Comparison of ENCODE assay signal across 1 cellular context in the genomic region with DNA sequence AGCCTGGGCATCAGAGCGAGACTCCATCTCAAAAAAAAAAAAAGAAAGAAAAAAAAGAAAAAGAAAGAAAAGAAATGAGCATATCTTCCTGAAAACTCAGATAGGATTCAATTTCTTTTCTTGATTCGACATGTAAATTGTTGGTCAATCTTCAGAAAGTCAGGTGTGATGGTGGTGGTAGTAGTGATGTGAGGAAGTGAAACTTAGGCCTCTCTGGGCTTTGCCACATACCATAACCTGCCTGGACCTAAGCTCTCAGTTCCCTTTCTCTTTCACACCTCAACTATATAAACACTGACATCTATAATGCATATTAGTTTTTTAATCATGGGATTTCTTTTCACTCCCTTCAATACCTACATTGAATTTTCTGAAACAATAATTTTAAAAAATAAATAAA.
A peak's percentile ranks its signal among the peaks of the same experiment; 100 is the strongest.
TF ChIP-seq lines count a peak whose summit lies in the region.

No MANE protein-coding gene starts in this region.

TF ChIP-seq in GM12878, 131 proteins besides CTCF, POLR2A, EP300 and RAD21 (continued from another document):
- TF ChIP-seq, protein P1, sequence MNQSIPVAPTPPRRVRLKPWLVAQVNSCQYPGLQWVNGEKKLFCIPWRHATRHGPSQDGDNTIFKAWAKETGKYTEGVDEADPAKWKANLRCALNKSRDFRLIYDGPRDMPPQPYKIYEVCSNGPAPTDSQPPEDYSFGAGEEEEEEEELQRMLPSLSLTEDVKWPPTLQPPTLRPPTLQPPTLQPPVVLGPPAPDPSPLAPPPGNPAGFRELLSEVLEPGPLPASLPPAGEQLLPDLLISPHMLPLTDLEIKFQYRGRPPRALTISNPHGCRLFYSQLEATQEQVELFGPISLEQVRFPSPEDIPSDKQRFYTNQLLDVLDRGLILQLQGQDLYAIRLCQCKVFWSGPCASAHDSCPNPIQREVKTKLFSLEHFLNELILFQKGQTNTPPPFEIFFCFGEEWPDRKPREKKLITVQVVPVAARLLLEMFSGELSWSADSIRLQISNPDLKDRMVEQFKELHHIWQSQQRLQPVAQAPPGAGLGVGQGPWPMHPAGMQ (IDR thresholded peaks at IDR 0.05; ENCODE audit: borderline replicate concordance): no peak
- TF ChIP-seq DPF2 (IDR thresholded peaks at IDR 0.05) (peak; percentile 100), NR2C1 (IDR thresholded peaks at IDR 0.05) (no peak), BHLHE40 (IDR thresholded peaks at IDR 0.05; ENCODE audit: borderline replicate concordance in 1 of 2, low read depth in 2 of 2, low read length in 1 of 2) (peak; percentile 87), STAT3 (IDR thresholded peaks at IDR 0.05; ENCODE audit: low read depth, low read length) (peak; percentile 92; the same call in 1 of the 2 replicates), HDAC2 (IDR thresholded peaks at IDR 0.05) (no peak), MLLT1 (IDR thresholded peaks at IDR 0.05) (peak; percentile 59), ESRRA (IDR thresholded peaks at IDR 0.05; ENCODE audit: low read length) (no peak), RCOR1 (conservative IDR thresholded peaks at IDR 0.05; ENCODE audit: low read depth, low read length) (peak; percentile 86; the same call in 1 of the 2 replicates), IKZF2 (IDR thresholded peaks at IDR 0.05) (peak; percentile 94 to 95), BMI1 (IDR thresholded peaks at IDR 0.05; ENCODE audit: borderline replicate concordance) (peak; percentile 94), ZSCAN29 (IDR thresholded peaks at IDR 0.05) (no peak), EED (IDR thresholded peaks at IDR 0.05; ENCODE audit: low read depth) (peak; percentile 62; the same call in 1 of the 2 replicates), NR2C2 (IDR thresholded peaks at IDR 0.05; ENCODE audit: borderline replicate concordance, control insufficient read depth, insufficient read length, low read depth) (no peak), ZNF24 (IDR thresholded peaks at IDR 0.05) (peak; percentile 48; the same call in 1 of the 2 replicates), GATAD2B (conservative IDR thresholded peaks at IDR 0.05; ENCODE audit: low read depth) (0 out of 2 replicates have a peak, but pooled peaks have one; percentile 47), CHD2 (IDR thresholded peaks at IDR 0.05; ENCODE audit: borderline replicate concordance, low read depth, low read length) (peak; percentile 88), SRF (IDR thresholded peaks at IDR 0.05; ENCODE audit: low read depth in 2 of 2, low read length in 2 of 2) (no peak), FOXM1 (IDR thresholded peaks at IDR 0.05; ENCODE audit: low read depth, low read length) (peak; percentile 66; the same call in 1 of the 2 replicates), MTA3 (IDR thresholded peaks at IDR 0.05; ENCODE audit: borderline replicate concordance, low read length) (peak; percentile 93; the same call in 1 of the 2 replicates), TCF3 (IDR thresholded peaks at IDR 0.05; ENCODE audit: borderline replicate concordance, insufficient read depth, low read depth, low read length) (peak; percentile 94), SREBF1 (IDR thresholded peaks at IDR 0.05; ENCODE audit: low read length) (no peak), HSF1 (IDR thresholded peaks at IDR 0.05; ENCODE audit: low read depth, low read length) (no peak), BCL3 (IDR thresholded peaks at IDR 0.05; ENCODE audit: borderline replicate concordance, insufficient read depth, low read depth, low read length, poor library complexity, severe bottlenecking) (peak; percentile 20), RAD51 (IDR thresholded peaks at IDR 0.05) (peak; percentile 78), MEF2B (IDR thresholded peaks at IDR 0.05; ENCODE audit: partially characterized antibody, poor library complexity, severe bottlenecking) (peak; percentile 80), KAT2A (conservative IDR thresholded peaks at IDR 0.05; ENCODE audit: control insufficient read depth, low read depth, low read length) (no peak), BRCA1 (IDR thresholded peaks at IDR 0.05; ENCODE audit: low read depth, low read length) (no peak), MEF2A (IDR thresholded peaks at IDR 0.05; ENCODE audit: insufficient read depth, low read depth, low read length) (peak; percentile 56; the same call in 1 of the 2 replicates), CREM (IDR thresholded peaks at IDR 0.05; ENCODE audit: low read depth) (peak; percentile 71), POU2F2 (IDR thresholded peaks at IDR 0.05; ENCODE audit: borderline replicate concordance, low read depth, low read length) (peak; percentile 87; the same call in 2 of the 3 replicates), NR2F1 (conservative IDR thresholded peaks at IDR 0.05) (peak; percentile 95)
- TF ChIP-seq, protein P2, sequence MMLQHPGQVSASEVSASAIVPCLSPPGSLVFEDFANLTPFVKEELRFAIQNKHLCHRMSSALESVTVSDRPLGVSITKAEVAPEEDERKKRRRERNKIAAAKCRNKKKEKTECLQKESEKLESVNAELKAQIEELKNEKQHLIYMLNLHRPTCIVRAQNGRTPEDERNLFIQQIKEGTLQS (IDR thresholded peaks at IDR 0.05; ENCODE audit: borderline replicate concordance, extremely low read depth, low read depth, low read length): no peak
- TF ChIP-seq, protein P3, sequence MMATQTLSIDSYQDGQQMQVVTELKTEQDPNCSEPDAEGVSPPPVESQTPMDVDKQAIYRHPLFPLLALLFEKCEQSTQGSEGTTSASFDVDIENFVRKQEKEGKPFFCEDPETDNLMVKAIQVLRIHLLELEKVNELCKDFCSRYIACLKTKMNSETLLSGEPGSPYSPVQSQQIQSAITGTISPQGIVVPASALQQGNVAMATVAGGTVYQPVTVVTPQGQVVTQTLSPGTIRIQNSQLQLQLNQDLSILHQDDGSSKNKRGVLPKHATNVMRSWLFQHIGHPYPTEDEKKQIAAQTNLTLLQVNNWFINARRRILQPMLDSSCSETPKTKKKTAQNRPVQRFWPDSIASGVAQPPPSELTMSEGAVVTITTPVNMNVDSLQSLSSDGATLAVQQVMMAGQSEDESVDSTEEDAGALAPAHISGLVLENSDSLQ (IDR thresholded peaks at IDR 0.05): 0 out of 2 replicates have a peak, but pooled peaks have one; percentile 6
- TF ChIP-seq, protein P4, sequence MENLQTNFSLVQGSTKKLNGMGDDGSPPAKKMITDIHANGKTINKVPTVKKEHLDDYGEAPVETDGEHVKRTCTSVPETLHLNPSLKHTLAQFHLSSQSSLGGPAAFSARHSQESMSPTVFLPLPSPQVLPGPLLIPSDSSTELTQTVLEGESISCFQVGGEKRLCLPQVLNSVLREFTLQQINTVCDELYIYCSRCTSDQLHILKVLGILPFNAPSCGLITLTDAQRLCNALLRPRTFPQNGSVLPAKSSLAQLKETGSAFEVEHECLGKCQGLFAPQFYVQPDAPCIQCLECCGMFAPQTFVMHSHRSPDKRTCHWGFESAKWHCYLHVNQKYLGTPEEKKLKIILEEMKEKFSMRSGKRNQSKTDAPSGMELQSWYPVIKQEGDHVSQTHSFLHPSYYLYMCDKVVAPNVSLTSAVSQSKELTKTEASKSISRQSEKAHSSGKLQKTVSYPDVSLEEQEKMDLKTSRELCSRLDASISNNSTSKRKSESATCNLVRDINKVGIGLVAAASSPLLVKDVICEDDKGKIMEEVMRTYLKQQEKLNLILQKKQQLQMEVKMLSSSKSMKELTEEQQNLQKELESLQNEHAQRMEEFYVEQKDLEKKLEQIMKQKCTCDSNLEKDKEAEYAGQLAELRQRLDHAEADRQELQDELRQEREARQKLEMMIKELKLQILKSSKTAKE (IDR thresholded peaks at IDR 0.05; ENCODE audit: low read depth, poor library complexity, severe bottlenecking): peak; percentile 83
